Comparison of ENCODE assay signal across 9 cellular contexts in the genomic region with DNA sequence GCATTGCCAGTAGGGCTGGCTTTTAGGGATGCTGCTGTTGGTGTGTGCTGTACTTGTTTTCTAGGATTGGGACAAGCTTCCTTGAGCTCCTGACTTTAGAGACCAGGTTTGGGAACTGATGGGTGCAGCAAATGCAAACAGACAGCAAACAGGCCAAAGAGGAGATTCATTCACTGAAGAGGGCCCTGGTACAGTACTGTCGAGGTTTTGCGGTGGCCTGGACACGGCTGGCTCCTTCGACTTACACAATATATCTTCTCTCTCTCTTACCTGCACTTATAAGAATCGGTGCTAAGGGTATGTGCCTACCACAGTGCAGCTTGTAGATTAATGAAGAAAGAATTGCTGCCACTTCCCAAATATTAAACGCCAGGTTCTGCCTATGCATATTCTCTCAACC. TPM values are rescaled to one million over a fixed set of nuclear protein-coding genes. Genes with fewer than 3 reads are reported as not detected.
DNase-seq lines count a peak whose midpoint lies in the region; ATAC-seq, FAIRE-seq and TF ChIP-seq lines count a peak whose summit lies in the region.
"Had no signal": no experiment of that assay in that cellular context is flagged by ENCODE, and none has a peak within 500 bp of the region (broad histone marks: within the 10 kb centered on the region; RNA-seq: fewer than 3 reads in every experiment).

No MANE protein-coding gene starts in this region.

- H3K36me3 Mint-ChIP-seq in activated T-cell treated with anti-CD3 and anti-CD28 coated beads, Interleukin-2, amount 50 U/mL, for 72 hours (ENCODE audit: insufficient read depth in 2 of 2): peaks cover 2 to 4% of the 10 kb centered on the region in 2 donors

- no peaks in the 10 kb centered on the region for H3K27me3 ChIP-seq in body of pancreas
- H3K27me3 ChIP-seq in lower lobe of right lung (ENCODE audit: low read depth): no peaks in the 10 kb centered on the region
- H3K27me3 ChIP-seq in thyroid gland: no peaks in the 10 kb centered on the region

- DNase-seq in activated T-cell treated with anti-CD3 and anti-CD28 coated beads, Interleukin-2, amount 50 U/mL, for 72 hours: no peak
- DNase-seq in activated T-cell treated with anti-CD3 and anti-CD28 coated beads for 4 hours (no peak), body of pancreas (no peak), lower lobe of right lung (no peak), thyroid gland (no peak), RCC 7860 (ENCODE audit: low spot score) (no peak)

- no peaks in the 10 kb centered on the region for H3K9me3 Mint-ChIP-seq in activated T-cell treated with anti-CD3 and anti-CD28 coated beads, Interleukin-2, amount 50 U/mL, for 72 hours

- TF ChIP-seq CTCF in body of pancreas (IDR thresholded peaks at IDR 0.05) (no peak), lower lobe of right lung (IDR thresholded peaks at IDR 0.05) (no peak), thyroid gland (IDR thresholded peaks at IDR 0.05) (no peak)

- peaks cover 35% of the 10 kb centered on the region for H3K4me1 Mint-ChIP-seq in activated T-cell treated with anti-CD3 and anti-CD28 coated beads, Interleukin-2, amount 50 U/mL, for 72 hours (ENCODE audit: low read depth)

- no peaks in the 10 kb centered on the region for H3K9me3 ChIP-seq in body of pancreas
- no peaks in the 10 kb centered on the region for H3K9me3 ChIP-seq in lower lobe of right lung
- no peaks in the 10 kb centered on the region for H3K9me3 ChIP-seq in thyroid gland

- H3K27ac ChIP-seq in body of pancreas: peak overlapping the region; percentile 66 to 83 (median 74)
- H3K27ac ChIP-seq in lower lobe of right lung: peak overlapping the region; percentile 74
- H3K27ac ChIP-seq in thyroid gland: peak overlapping the region in 2 of 3 donors; percentile 43 to 63

- no peaks in the 10 kb centered on the region for H3K27me3 Mint-ChIP-seq in activated T-cell treated with anti-CD3 and anti-CD28 coated beads, Interleukin-2, amount 50 U/mL, for 72 hours (ENCODE audit: low read depth)

- intact Hi-C loops in body of pancreas (cut with DNase I) (no loop called here), lower lobe of right lung (cut with DNase I) (no loop called here), thyroid gland (cut with DNase I) (no loop called here)

- no peak for FAIRE-seq in RCC 7860 (lab: Jason Lieb, UNC)
- FAIRE-seq: colon had no signal

- H3K4me3 Mint-ChIP-seq in activated T-cell treated with anti-CD3 and anti-CD28 coated beads, Interleukin-2, amount 50 U/mL, for 72 hours: peak overlapping the region; percentile 91 to 95

- no peak for ATAC-seq in activated T-cell treated with anti-CD3 and anti-CD28 coated beads, Interleukin-2, amount 50 U/mL, for 72 hours (replicated peaks in 1 of 2)
- no peak for ATAC-seq in body of pancreas
- no peak for ATAC-seq in lower lobe of right lung
- no peak for ATAC-seq in HG03457 (IDR thresholded peaks at IDR 0.05; ENCODE audit: unreplicated experiment)
- no peak for ATAC-seq in GM18873 (IDR thresholded peaks at IDR 0.05; ENCODE audit: low FRiP score, unreplicated experiment)

- H3K4me3 ChIP-seq in body of pancreas (peak overlapping the region; percentile 38 to 84), lower lobe of right lung (peak overlapping the region; percentile 78), thyroid gland (replicated peaks in 1 of 3) (peak overlapping the region; percentile 65 to 90 (median 76))

- H3K4me1 ChIP-seq in body of pancreas: peaks cover 45% of the 10 kb centered on the region
- peaks cover 24% of the 10 kb centered on the region for H3K4me1 ChIP-seq in lower lobe of right lung
- H3K4me1 ChIP-seq in thyroid gland: peaks cover 6 to 8% of the 10 kb centered on the region in 2 donors

- TF ChIP-seq POLR2A in body of pancreas (IDR thresholded peaks at IDR 0.05) (no peak), thyroid gland (IDR thresholded peaks at IDR 0.05) (no peak)

- H3K27ac Mint-ChIP-seq in activated T-cell treated with anti-CD3 and anti-CD28 coated beads, Interleukin-2, amount 50 U/mL, for 72 hours: peak overlapping the region; percentile 93

- H3K36me3 ChIP-seq in body of pancreas (replicated peaks in 1 of 2; ENCODE audit: insufficient read depth in 1 of 2, low read depth in 2 of 2) (no peaks in the 10 kb centered on the region), lower lobe of right lung (no peaks in the 10 kb centered on the region), thyroid gland (no peaks in the 10 kb centered on the region)

- WGBS in body of pancreas, 2 donors: 28 to 32% methylated on average over 6 of the region's 6 CpGs
- 66 to 78% methylated on average over 6 of the region's 6 CpGs for WGBS in thyroid gland, 2 donors

RNA-seq across cellular contexts. Expression of gene ATP1A1, which starts 44.6 kb away (rescaled TPM):
- total RNA-seq in activated T-cell treated with anti-CD3 and anti-CD28 coated beads, Interleukin-2, amount 50 U/mL, for 72 hours: 100 to 1,000 TPM; 177 to 206 TPM
- total RNA-seq in body of pancreas (100 to 1,000 TPM; 423 to 593 TPM), lower lobe of right lung (518 TPM), thyroid gland (1,000 to 10,000 TPM in 3 of 4 donors, 100 to 1,000 TPM in 1; 770 to 1,450 (median 1,316) TPM)
